In the genomic region with DNA sequence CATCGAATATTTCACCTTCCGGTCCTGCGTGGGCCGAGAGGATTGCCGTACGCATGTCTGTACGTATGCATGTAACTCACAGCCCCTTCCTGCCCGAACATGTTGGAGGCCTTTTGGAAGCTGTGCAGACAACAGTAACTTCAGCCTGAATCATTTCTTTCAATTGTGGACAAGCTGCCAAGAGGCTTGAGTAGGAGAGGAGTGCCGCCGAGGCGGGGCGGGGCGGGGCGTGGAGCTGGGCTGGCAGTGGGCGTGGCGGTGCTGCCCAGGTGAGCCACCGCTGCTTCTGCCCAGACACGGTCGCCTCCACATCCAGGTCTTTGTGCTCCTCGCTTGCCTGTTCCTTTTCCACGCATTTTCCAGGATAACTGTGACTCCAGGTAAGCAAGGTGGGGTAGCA, we compare ENCODE assay signal across 13 cellular contexts. TPM values are rescaled to one million over a fixed set of nuclear protein-coding genes. Genes with fewer than 3 reads are reported as not detected.
DNase-seq lines count a peak whose midpoint lies in the region; ATAC-seq, FAIRE-seq and TF ChIP-seq lines count a peak whose summit lies in the region.
"Had no signal": no experiment of that assay in that cellular context is flagged by ENCODE, and none has a peak within 500 bp of the region (broad histone marks: within the 10 kb centered on the region; RNA-seq: fewer than 3 reads in every experiment).

A gene with protein sequence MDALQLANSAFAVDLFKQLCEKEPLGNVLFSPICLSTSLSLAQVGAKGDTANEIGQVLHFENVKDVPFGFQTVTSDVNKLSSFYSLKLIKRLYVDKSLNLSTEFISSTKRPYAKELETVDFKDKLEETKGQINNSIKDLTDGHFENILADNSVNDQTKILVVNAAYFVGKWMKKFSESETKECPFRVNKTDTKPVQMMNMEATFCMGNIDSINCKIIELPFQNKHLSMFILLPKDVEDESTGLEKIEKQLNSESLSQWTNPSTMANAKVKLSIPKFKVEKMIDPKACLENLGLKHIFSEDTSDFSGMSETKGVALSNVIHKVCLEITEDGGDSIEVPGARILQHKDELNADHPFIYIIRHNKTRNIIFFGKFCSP (plus strand): TSS at position 293 of the 400 bp plus-strand sequence. CDS start 7,471 bp downstream, outside the sequence.

- ATAC-seq in PC-3, result peak; percentile 74
- ATAC-seq in stimulated activated naive CD8-positive, alpha-beta T cell treated with anti-CD3 and anti-CD28 coated beads, Interleukin-15, amount 100 ng/mL, for 72 hours, result no peak

- H3K4me3 Mint-ChIP-seq in stimulated activated naive CD8-positive, alpha-beta T cell treated with anti-CD3 and anti-CD28 coated beads, Interleukin-15, amount 100 ng/mL, for 72 hours, result no peak within 1 kb of the TSS

- H3K27ac Mint-ChIP-seq in stimulated activated naive CD8-positive, alpha-beta T cell treated with anti-CD3 and anti-CD28 coated beads, Interleukin-15, amount 100 ng/mL, for 72 hours, result no peak within 1 kb of the TSS

- peak; percentile 99 for FAIRE-seq in keratinocyte (lab: Jason Lieb, UNC)

- CTCF ChIA-PET in PC-3 (lab: Charles Lee), result interaction anchor here (0.7 to 1.3 kb wide), 2 partner anchors 37 to 498 kb away, joined by 3 to 4 read pairs; no protein-coding TSS in a partner anchor

- H3K27ac ChIP-seq in ACC112 (ENCODE audit: low read depth, low read length), result no peak within 1 kb of the TSS
- peak within 1 kb of the TSS; percentile 88 for H3K27ac ChIP-seq in PC-3 (ENCODE audit: low read length)
- H3K27ac ChIP-seq in keratinocyte (ENCODE audit: control insufficient read depth, insufficient read depth, low read length), result peak within 1 kb of the TSS; percentile 100
- H3K27ac ChIP-seq: tibial artery, VCaP had no signal

- DNase-seq in NCI-H1417 (lab: John Stamatoyannopoulos, UW) (peak; percentile 86 to 94 (median 88)), PC-3 (peak; percentile 96), keratinocyte (ENCODE audit: low read depth, low spot score) (peak; percentile 99), kidney tubule cell (ENCODE audit: low spot score) (no peak)
- no peak for DNase-seq in stimulated activated naive CD8-positive, alpha-beta T cell treated with anti-CD3 and anti-CD28 coated beads, Interleukin-15, amount 100 ng/mL, for 72 hours
- DNase-seq in activated T-cell treated with anti-CD3 and anti-CD28 coated beads, Interleukin-2, amount 50 U/mL, for 48 hours, result no peak
- DNase-seq in stimulated activated CD4-positive, alpha-beta T cell treated with anti-CD3 and anti-CD28 coated beads, Interleukin-4, amount 100 ng/mL, for 24 hours, result no peak
- DNase-seq: GDM1, Kasumi-1, tibial artery had no signal

- no peak for TF ChIP-seq CTCF in PC-3 (conservative IDR thresholded peaks at IDR 0.05; ENCODE audit: low read depth, low read length)
- TF ChIP-seq CTCF in keratinocyte (optimal IDR thresholded peaks at IDR 0.05 in 1 of 3, IDR thresholded peaks at IDR 0.05 in 1 of 3, conservative IDR thresholded peaks at IDR 0.05 in 1 of 3; ENCODE audit: extremely low read depth in 1 of 3, insufficient read depth in 2 of 3, low read length in 3 of 3), result no peak

- intact Hi-C loops in PC-3 (cut with micrococcal nuclease), result loop anchor here (1.0 to 5.0 kb wide), 3 partner anchors 22 to 69 kb away; no protein-coding TSS in a partner anchor

- no peaks in the 10 kb centered on the region for H3K9me3 Mint-ChIP-seq in stimulated activated naive CD8-positive, alpha-beta T cell treated with anti-CD3 and anti-CD28 coated beads, Interleukin-15, amount 100 ng/mL, for 72 hours

- no peaks in the 10 kb centered on the region for H3K4me1 Mint-ChIP-seq in stimulated activated naive CD8-positive, alpha-beta T cell treated with anti-CD3 and anti-CD28 coated beads, Interleukin-15, amount 100 ng/mL, for 72 hours

- dilution Hi-C loops in keratinocyte (cut with MboI; ENCODE audit: extremely low pct_ligation_motif_present, low sequenced_read_pairs), result no loop called here

- peak within 1 kb of the TSS; percentile 16 for H2AFZ ChIP-seq in ACC112 (ENCODE audit: low read length, unreplicated experiment)
- H2AFZ ChIP-seq in PC-3 (ENCODE audit: low read length), result no peak within 1 kb of the TSS
- H2AFZ ChIP-seq in keratinocyte (ENCODE audit: control insufficient read depth, low read length), result no peak within 1 kb of the TSS

- no peaks in the 10 kb centered on the region for H3K9me3 ChIP-seq in PC-3 (ENCODE audit: low read length)
- H3K9me3 ChIP-seq in keratinocyte (ENCODE audit: control insufficient read depth, low read depth, low read length), result no peaks in the 10 kb centered on the region
- H3K9me3 ChIP-seq: tibial artery had no signal

- peak within 1 kb of the TSS; percentile 90 for H3K9ac ChIP-seq in PC-3 (ENCODE audit: low read length)
- H3K9ac ChIP-seq in keratinocyte (ENCODE audit: control insufficient read depth, extremely low read depth, insufficient read depth, low read length), result peak within 1 kb of the TSS; percentile 100

- H3K27me3 ChIP-seq in ACC112 (ENCODE audit: insufficient read depth, low read length) (0 out of 2 replicates have a peak, but pooled peaks cover 1% of the 10 kb centered on the region), PC-3 (ENCODE audit: low read length) (no peaks in the 10 kb centered on the region), keratinocyte (ENCODE audit: control insufficient read depth, extremely low read depth, insufficient read depth, low read length) (no peaks in the 10 kb centered on the region)

- no peak within 1 kb of the TSS for H3K4me3 ChIP-seq in ACC112 (ENCODE audit: low read depth, low read length)
- H3K4me3 ChIP-seq in PC-3 (ENCODE audit: low read length), result peak within 1 kb of the TSS; percentile 95
- H3K4me3 ChIP-seq in keratinocyte (ENCODE audit: control insufficient read depth in 2 of 3, extremely low read depth in 1 of 3, insufficient read depth in 2 of 3, low read depth in 1 of 3, low read length in 3 of 3), result peak within 1 kb of the TSS; percentile 79 to 98 (median 96)
- H3K4me3 ChIP-seq: tibial artery had no signal

- H3K27me3 Mint-ChIP-seq in stimulated activated naive CD8-positive, alpha-beta T cell treated with anti-CD3 and anti-CD28 coated beads, Interleukin-15, amount 100 ng/mL, for 72 hours, result peaks cover 34% of the 10 kb centered on the region

- H3K36me3 ChIP-seq in ACC112 (ENCODE audit: insufficient read depth, low read length) (no peaks in the 10 kb centered on the region), PC-3 (ENCODE audit: low read depth, low read length) (peaks cover 25% of the 10 kb centered on the region; the same call in 1 of the 2 replicates), keratinocyte (ENCODE audit: control insufficient read depth in 2 of 2, extremely low read depth in 1 of 2, insufficient read depth in 2 of 2, low read length in 2 of 2) (peaks cover 11 to 44% of the 10 kb centered on the region in 2 experiments)
- H3K36me3 ChIP-seq: tibial artery had no signal

- H3K4me1 ChIP-seq in ACC112 (ENCODE audit: control insufficient read depth, insufficient read depth, low read length, unreplicated experiment), result peaks cover 9% of the 10 kb centered on the region
- H3K4me1 ChIP-seq in PC-3 (ENCODE audit: insufficient read depth, low read length), result peaks cover 68% of the 10 kb centered on the region
- peaks cover 48% of the 10 kb centered on the region for H3K4me1 ChIP-seq in keratinocyte (ENCODE audit: control insufficient read depth, extremely low read depth, insufficient read depth, low read length)
- H3K4me1 ChIP-seq: tibial artery had no signal

- no TSS peak for BruUV-seq in PC-3 (replicated peaks; lab: Mats Ljungman, UMichigan)

- peaks cover 35% of the 10 kb centered on the region for H4K20me1 ChIP-seq in PC-3 (ENCODE audit: low read length)
- H4K20me1 ChIP-seq in keratinocyte (ENCODE audit: control insufficient read depth, extremely low read depth, insufficient read depth, low read length), result peaks cover 25% of the 10 kb centered on the region

- no peaks in the 10 kb centered on the region for H3K9me2 ChIP-seq in PC-3 (replicated peaks; ENCODE audit: low read length)

- peak within 1 kb of the TSS; percentile 86 for H3K4me2 ChIP-seq in PC-3 (ENCODE audit: low read length)
- H3K4me2 ChIP-seq in keratinocyte (ENCODE audit: control insufficient read depth, extremely low read depth, insufficient read depth, low read depth, low read length), result peak within 1 kb of the TSS; percentile 79

- H3F3A ChIP-seq in PC-3 (ENCODE audit: low read length, unreplicated experiment), result peaks cover 5% of the 10 kb centered on the region

- H3K9me1 ChIP-seq in keratinocyte (ENCODE audit: control insufficient read depth, extremely low read depth, insufficient read depth, low read length), result peaks cover under 1% of the 10 kb centered on the region

- H3K79me2 ChIP-seq in ACC112 (ENCODE audit: control insufficient read depth, insufficient read depth, low read length, unreplicated experiment) (no peaks in the 10 kb centered on the region), PC-3 (ENCODE audit: low read length) (peaks cover 49% of the 10 kb centered on the region), keratinocyte (ENCODE audit: control insufficient read depth, insufficient read depth, low read length) (peaks cover 51% of the 10 kb centered on the region)

- POLR2A ChIA-PET in PC-3 (lab: Charles Lee; ENCODE audit: unreplicated experiment), result interaction anchor here (0.7 to 1.3 kb wide), 6 partner anchors 22 to 111 kb away, joined by 3 to 9 read pairs (median 4); partner anchors contain the start of gene VPS4B

RNA-seq across cellular contexts. Expression of the gene that starts here (rescaled TPM):
- 96.5 and 104 TPM in 2 replicates for total RNA-seq in PC-3 (2014; rRNA removed)
- polyA plus RNA-seq in keratinocyte, result 473 to 1,046 TPM (median 833 TPM) in 3 replicates
- 893 TPM for polyA plus RNA-seq in keratinocyte (2011; ENCODE audit: low read depth)
- 409 and 854 TPM in 2 replicates for polyA plus RNA-seq in keratinocyte (2011; cell fraction: cytosol; rRNA removed)
- 649 and 704 TPM in 2 replicates for polyA plus RNA-seq in keratinocyte (2011; cell fraction: nucleus; rRNA removed)
- polyA plus RNA-seq in keratinocyte (2012; ENCODE audit: low replicate concordance), result 411 and 634 TPM in 2 replicates
- polyA minus RNA-seq in keratinocyte, result 161 to 710 TPM (median 697 TPM) in 3 replicates
- 416 TPM for polyA minus RNA-seq in keratinocyte (2011; cell fraction: cytosol; rRNA and poly(A)+ RNA removed)
- polyA minus RNA-seq in keratinocyte (2011; cell fraction: nucleus; rRNA and poly(A)+ RNA removed), result 521 and 945 TPM in 2 replicates
- total RNA-seq: RPMI7951 had no signal

Comparison
In these comparisons a context has a peak if more than half of its experiments do, and no peak if none do; other contexts are left out.
1. DNase-seq: peak in NCI-H1417 (3 of 3), PC-3 (single experiment) and keratinocyte (single experiment); none in stimulated activated naive CD8-positive, alpha-beta T cell treated with anti-CD3 and anti-CD28 coated beads, Interleukin-15, amount 100 ng/mL, for 72 hours (0 of 2), activated T-cell treated with anti-CD3 and anti-CD28 coated beads, Interleukin-2, amount 50 U/mL, for 48 hours (0 of 2), kidney tubule cell (single experiment) and stimulated activated CD4-positive, alpha-beta T cell treated with anti-CD3 and anti-CD28 coated beads, Interleukin-4, amount 100 ng/mL, for 24 hours (single experiment).